In genomic region chr7:140358771-140359095, GRCh38 we compare ENCODE assay signal across 10 cellular contexts. TPM values are rescaled to one million over a fixed set of nuclear protein-coding genes. Genes with fewer than 3 reads are reported as not detected.
DNase-seq lines count a peak whose midpoint lies in the region; ATAC-seq and TF ChIP-seq lines count a peak whose summit lies in the region.
"Had no signal": no experiment of that assay in that cellular context is flagged by ENCODE, and none has a peak within 500 bp of the region (broad histone marks: within the 10 kb centered on the region; RNA-seq: fewer than 3 reads in every experiment).

No MANE protein-coding gene starts in this region.

- peaks cover 48% of the 10 kb centered on the region for H3K36me3 Mint-ChIP-seq in activated CD4-positive, alpha-beta memory T cell treated with anti-CD3 and anti-CD28 coated beads, Interleukin-2, amount 10 ng/mL, durations not matched to agents 7 days and 5 days (ENCODE audit: low read depth)

- CTCF ChIA-PET in activated CD4-positive, alpha-beta memory T cell treated with anti-CD3 and anti-CD28 coated beads, Interleukin-2, amount 10 ng/mL, durations not matched to agents 7 days and 5 days (lab: Charles Lee) = interaction anchor here (0.7 to 3.3 kb wide), 4 partner anchors 17 to 118 kb away, joined by 3 to 25 read pairs (median 9); no protein-coding TSS in a partner anchor

- no peaks in the 10 kb centered on the region for H3K79me1 ChIP-seq in mesendoderm (ENCODE audit: low read length)

- H3K9me3 ChIP-seq in sigmoid colon (no peaks in the 10 kb centered on the region), uterus (no peaks in the 10 kb centered on the region)
- H3K9me3 ChIP-seq: tibial artery had no signal

- intact Hi-C loops in sigmoid colon (cut with DNase I) = no loop called here
- intact Hi-C loops in uterus (cut with DNase I; ENCODE audit: low total_unique reads) = no loop called here

- no peaks in the 10 kb centered on the region for H3K79me2 ChIP-seq in mesendoderm (ENCODE audit: control insufficient read depth, insufficient read depth, low read length)

- H3K56ac ChIP-seq in mesendoderm (ENCODE audit: low read length) = peak overlapping the region; percentile 15

- H3K4me3 Mint-ChIP-seq in activated CD4-positive, alpha-beta memory T cell treated with anti-CD3 and anti-CD28 coated beads, Interleukin-2, amount 10 ng/mL, durations not matched to agents 7 days and 5 days = peak overlapping the region; percentile 77

- H3K27ac ChIP-seq in mesendoderm (ENCODE audit: low read depth, low read length) (no peak overlapping the region), sigmoid colon (no peak overlapping the region), uterus (no peak overlapping the region)
- H3K27ac ChIP-seq: tibial artery had no signal

- H4K5ac ChIP-seq in mesendoderm (ENCODE audit: low read length) = no peak overlapping the region

- no peak overlapping the region for H2BK15ac ChIP-seq in mesendoderm (replicated peaks; ENCODE audit: low read depth)

- no peak overlapping the region for H2AK5ac ChIP-seq in mesendoderm (ENCODE audit: low read length)

- H3K4me3 ChIP-seq in mesendoderm (ENCODE audit: low read length) (no peak overlapping the region), sigmoid colon (no peak overlapping the region), uterus (no peak overlapping the region)
- H3K4me3 ChIP-seq: tibial artery had no signal

- H4K8ac ChIP-seq in mesendoderm (ENCODE audit: low read depth, low read length) = no peak overlapping the region

- TF ChIP-seq EP300 in sigmoid colon (IDR thresholded peaks at IDR 0.05) = no peak

- TF ChIP-seq CTCF in sigmoid colon (IDR thresholded peaks at IDR 0.05) (no peak), uterus (IDR thresholded peaks at IDR 0.05) (no peak)

- no peak overlapping the region for H2BK5ac ChIP-seq in mesendoderm (ENCODE audit: low read length)

- POLR2A ChIA-PET in activated CD4-positive, alpha-beta memory T cell treated with anti-CD3 and anti-CD28 coated beads, Interleukin-2, amount 10 ng/mL, durations not matched to agents 7 days and 5 days (lab: Charles Lee) = interaction anchor here (0.7 to 3.2 kb wide), 18 partner anchors 9 to 296 kb away, joined by 3 to 93 read pairs (median 6); partner anchors contain the start of genes KDM7A, PARP12, RAB19 and SLC37A3

- no peak overlapping the region for H3K4ac ChIP-seq in mesendoderm (ENCODE audit: low read depth, low read length)

- peak overlapping the region; percentile 96 for H3K27ac Mint-ChIP-seq in activated CD4-positive, alpha-beta memory T cell treated with anti-CD3 and anti-CD28 coated beads, Interleukin-2, amount 10 ng/mL, durations not matched to agents 7 days and 5 days

- no peak overlapping the region for H2BK120ac ChIP-seq in mesendoderm (ENCODE audit: low read depth, low read length)

- no CpG with 5 or more reads among the region's 5 CpGs for WGBS in mesendoderm (ENCODE audit: extremely low coverage, insufficient coverage, low lambda C conversion rate)
- 72 to 84% methylated on average over 5 of the region's 5 CpGs for WGBS in sigmoid colon, 2 donors

- H3K36me3 ChIP-seq in mesendoderm (ENCODE audit: control insufficient read depth, insufficient read depth, low read length) (peaks cover 5% of the 10 kb centered on the region), sigmoid colon (peaks cover 9 to 51% (median 14%) of the 10 kb centered on the region in 4 donors), uterus (no peaks in the 10 kb centered on the region)

- no peaks in the 10 kb centered on the region for H3K27me3 ChIP-seq in mesendoderm (ENCODE audit: insufficient read depth, low read length, poor library complexity)
- no peaks in the 10 kb centered on the region for H3K27me3 ChIP-seq in sigmoid colon
- H3K27me3 ChIP-seq in uterus = no peaks in the 10 kb centered on the region
- H3K27me3 ChIP-seq: tibial artery had no signal

- peak; percentile 20 for DNase-seq in CD1c-positive myeloid dendritic cell (ENCODE audit: extremely low spot score)
- DNase-seq in activated CD4-positive, alpha-beta memory T cell treated with anti-CD3 and anti-CD28 coated beads, Interleukin-2, amount 10 ng/mL, durations not matched to agents 7 days and 5 days = peak; percentile 60
- DNase-seq in mesendoderm = peak; percentile 56
- DNase-seq in sigmoid colon = no peak
- no peak for DNase-seq in NCI-H774 (lab: John Stamatoyannopoulos, UW)
- DNase-seq in uterus = no peak
- DNase-seq: Calu3, tibial artery had no signal

- peaks cover 35% of the 10 kb centered on the region for H3K4me1 Mint-ChIP-seq in activated CD4-positive, alpha-beta memory T cell treated with anti-CD3 and anti-CD28 coated beads, Interleukin-2, amount 10 ng/mL, durations not matched to agents 7 days and 5 days

- peak; percentile 34 for ATAC-seq in GM21447 (IDR thresholded peaks at IDR 0.05; ENCODE audit: unreplicated experiment)
- no peak for ATAC-seq in HG03571 (IDR thresholded peaks at IDR 0.05; ENCODE audit: unreplicated experiment)

- no peak overlapping the region for H3K9ac ChIP-seq in mesendoderm (ENCODE audit: low read length)

- H3K4me2 ChIP-seq in mesendoderm (ENCODE audit: low read length) = no peak overlapping the region

- H3K23ac ChIP-seq in mesendoderm (ENCODE audit: low read length) = no peak overlapping the region

- H3K4me1 ChIP-seq in mesendoderm (ENCODE audit: control insufficient read depth, low read depth, low read length) (no peaks in the 10 kb centered on the region), sigmoid colon (no peaks in the 10 kb centered on the region), uterus (no peaks in the 10 kb centered on the region)
- H3K4me1 ChIP-seq: tibial artery had no signal

- H3K9me3 Mint-ChIP-seq in activated CD4-positive, alpha-beta memory T cell treated with anti-CD3 and anti-CD28 coated beads, Interleukin-2, amount 10 ng/mL, durations not matched to agents 7 days and 5 days = no peaks in the 10 kb centered on the region

- H3K27me3 Mint-ChIP-seq in activated CD4-positive, alpha-beta memory T cell treated with anti-CD3 and anti-CD28 coated beads, Interleukin-2, amount 10 ng/mL, durations not matched to agents 7 days and 5 days = no peaks in the 10 kb centered on the region

- TF ChIP-seq POLR2A in sigmoid colon (IDR thresholded peaks at IDR 0.05) = no peak
- no peak for TF ChIP-seq POLR2A in uterus (IDR thresholded peaks at IDR 0.05)

- no peak overlapping the region for H3K18ac ChIP-seq in mesendoderm (ENCODE audit: low read length)

RNA-seq across cellular contexts. Expression of gene SLC37A3, which starts 39.6 kb away (rescaled TPM):
- 10 to 100 TPM; 28.8 to 30.7 TPM for total RNA-seq in activated CD4-positive, alpha-beta memory T cell treated with anti-CD3 and anti-CD28 coated beads, Interleukin-2, amount 10 ng/mL, durations not matched to agents 7 days and 5 days
- 27.7 TPM for polyA plus RNA-seq in mesendoderm (2013, experiment 1 of 2)
- polyA plus RNA-seq in mesendoderm (2013, experiment 2 of 2) = 25.2 TPM
- total RNA-seq in sigmoid colon = 100 to 1,000 TPM in 1 of 4 donors, 10 to 100 TPM in 3; 54.6 to 109 (median 67.0) TPM
- 10 to 100 TPM; 12.3 to 23.0 (median 13.8) TPM for polyA plus RNA-seq in sigmoid colon
- 100 to 1,000 TPM in 3 of 4 donors, 10 to 100 TPM in 1; 87.9 to 359 (median 148) TPM for total RNA-seq in uterus

RNA-seq across cellular contexts. Expression of gene RAB19, which starts 45.1 kb away (rescaled TPM):
- 1 to 10 TPM; 4.3 to 4.8 TPM for total RNA-seq in activated CD4-positive, alpha-beta memory T cell treated with anti-CD3 and anti-CD28 coated beads, Interleukin-2, amount 10 ng/mL, durations not matched to agents 7 days and 5 days
- 3.5 TPM for polyA plus RNA-seq in mesendoderm (2013, experiment 1 of 2)
- 2.7 TPM for polyA plus RNA-seq in mesendoderm (2013, experiment 2 of 2)
- total RNA-seq in sigmoid colon (not detected), uterus (not detected)
- 1 to 10 TPM; 1.8 to 8.2 (median 3.0) TPM for polyA plus RNA-seq in sigmoid colon

Comparison
In these comparisons a context has a peak if more than half of its experiments do, and no peak if none do; other contexts are left out.
1. DNase-seq: peak in CD1c-positive myeloid dendritic cell (single experiment), activated CD4-positive, alpha-beta memory T cell treated with anti-CD3 and anti-CD28 coated beads, Interleukin-2, amount 10 ng/mL, durations not matched to agents 7 days and 5 days (single experiment) and mesendoderm (single experiment); none in sigmoid colon (single experiment), NCI-H774 (single experiment) and uterus (0 of 2).